In the genomic region with DNA sequence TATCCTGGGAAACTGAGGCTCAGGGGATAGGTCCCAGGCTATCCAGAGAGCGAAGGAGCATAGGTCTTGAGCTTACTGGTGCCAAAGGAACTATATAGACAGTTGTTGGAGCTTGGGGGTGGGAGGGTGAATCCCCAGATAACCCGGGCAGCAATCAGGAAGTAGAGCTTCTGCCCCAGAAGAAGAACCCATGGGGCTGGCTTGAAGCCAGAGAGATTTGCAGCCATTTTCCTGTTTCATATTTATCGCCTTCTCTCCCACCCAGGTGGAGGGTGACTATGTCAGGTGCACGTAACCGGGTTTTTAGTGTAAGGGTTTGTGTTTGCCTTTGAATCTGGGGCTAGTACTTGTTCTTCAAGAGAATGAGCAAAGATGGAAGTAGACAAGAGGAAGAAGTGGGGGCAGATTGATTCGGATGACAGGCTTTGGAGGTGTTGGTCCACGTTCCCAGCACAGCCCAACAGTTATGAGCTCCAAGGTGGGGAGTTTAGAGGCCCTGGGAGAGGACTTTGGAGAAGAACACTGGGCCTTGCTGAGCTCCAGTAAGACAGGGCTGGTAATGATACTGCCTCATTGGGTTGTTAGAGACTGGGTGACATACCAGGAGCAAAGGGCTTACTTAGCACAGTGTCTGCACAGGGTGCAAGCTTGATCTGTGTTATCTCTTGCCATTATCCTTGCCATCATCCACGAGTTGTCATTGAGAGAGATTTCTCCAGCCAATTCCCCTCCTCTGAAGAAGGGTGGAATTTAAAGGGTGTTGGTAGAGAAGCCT, we compare ENCODE assay signal across 1 cellular context.
TF ChIP-seq lines count a peak whose summit lies in the region.

No MANE protein-coding gene starts in this region.

TF ChIP-seq in SK-N-SH treated with all-trans-retinoic acid at 6 μM for 48 hours, 23 proteins besides CTCF, POLR2A, EP300 and RAD21 (continued from another document):
- TF ChIP-seq, protein P1, sequence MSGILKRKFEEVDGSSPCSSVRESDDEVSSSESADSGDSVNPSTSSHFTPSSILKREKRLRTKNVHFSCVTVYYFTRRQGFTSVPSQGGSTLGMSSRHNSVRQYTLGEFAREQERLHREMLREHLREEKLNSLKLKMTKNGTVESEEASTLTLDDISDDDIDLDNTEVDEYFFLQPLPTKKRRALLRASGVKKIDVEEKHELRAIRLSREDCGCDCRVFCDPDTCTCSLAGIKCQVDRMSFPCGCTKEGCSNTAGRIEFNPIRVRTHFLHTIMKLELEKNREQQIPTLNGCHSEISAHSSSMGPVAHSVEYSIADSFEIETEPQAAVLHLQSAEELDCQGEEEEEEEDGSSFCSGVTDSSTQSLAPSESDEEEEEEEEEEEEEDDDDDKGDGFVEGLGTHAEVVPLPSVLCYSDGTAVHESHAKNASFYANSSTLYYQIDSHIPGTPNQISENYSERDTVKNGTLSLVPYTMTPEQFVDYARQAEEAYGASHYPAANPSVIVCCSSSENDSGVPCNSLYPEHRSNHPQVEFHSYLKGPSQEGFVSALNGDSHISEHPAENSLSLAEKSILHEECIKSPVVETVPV (CRISPR knock-in tag; IDR thresholded peaks at IDR 0.05): no peak
- TF ChIP-seq OSR1 (CRISPR knock-in tag; IDR thresholded peaks at IDR 0.05) (no peak), ARNTL (CRISPR knock-in tag; IDR thresholded peaks at IDR 0.05; ENCODE audit: borderline replicate concordance, low read depth) (no peak), ESRRG (CRISPR knock-in tag; IDR thresholded peaks at IDR 0.05) (no peak)
